Comparison of ENCODE assay signal across 1 cellular context in genomic region chr4:186217733-186218293, GRCh38.
TF ChIP-seq lines count a peak whose summit lies in the region.

No MANE protein-coding gene starts in this region.

TF ChIP-seq in HCT116, 20 proteins besides CTCF, POLR2A, EP300 and RAD21 (continued from another document):
- TF ChIP-seq ATF3 (IDR thresholded peaks at IDR 0.05) (no peak), CBX3 (IDR thresholded peaks at IDR 0.05; ENCODE audit: low read depth) (no peak), FOSL1 (IDR thresholded peaks at IDR 0.05; ENCODE audit: low read depth) (no peak), SP1 (IDR thresholded peaks at IDR 0.05; ENCODE audit: low read depth) (no peak), CEBPB (IDR thresholded peaks at IDR 0.05; ENCODE audit: low read depth) (no peak), ZBTB33 (IDR thresholded peaks at IDR 0.05; ENCODE audit: extremely low read depth, insufficient replicate concordance, low read length) (no peak), POLR2AphosphoS5 (IDR thresholded peaks at IDR 0.05; ENCODE audit: low read depth, low read length) (no peak), SIN3A (IDR thresholded peaks at IDR 0.05; ENCODE audit: low read depth) (no peak), EZH2phosphoT487 (IDR thresholded peaks at IDR 0.05; ENCODE audit: borderline replicate concordance) (no peak)
